Comparison of ENCODE assay signal across 25 cellular contexts in the genomic region with DNA sequence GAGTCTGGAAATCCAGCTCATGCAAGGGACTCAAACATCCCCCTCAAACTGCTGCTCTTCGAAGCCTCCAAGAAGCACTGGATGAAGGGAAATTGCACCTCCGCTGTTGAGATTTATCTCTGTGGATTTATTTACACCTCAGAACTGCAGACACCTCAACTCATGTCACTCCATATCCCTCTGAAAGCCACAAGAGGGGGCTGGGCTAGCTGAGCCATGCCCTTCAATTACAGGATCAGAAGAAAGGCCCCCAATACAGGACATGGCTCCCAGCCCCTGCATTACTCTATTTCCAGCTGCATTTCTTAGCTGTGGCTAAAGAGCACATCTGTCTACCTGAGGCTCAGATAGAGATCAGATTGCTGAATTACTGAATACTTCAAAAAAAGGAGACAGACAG.
DNase-seq lines count a peak whose midpoint lies in the region; ATAC-seq, FAIRE-seq and TF ChIP-seq lines count a peak whose summit lies in the region.
"Had no signal": no experiment of that assay in that cellular context is flagged by ENCODE, and none has a peak within 500 bp of the region (broad histone marks: within the 10 kb centered on the region; RNA-seq: fewer than 3 reads in every experiment).

No MANE protein-coding gene starts in this region.

- TF ChIP-seq EP300 in HepG2 (IDR thresholded peaks at IDR 0.05; ENCODE audit: low read depth in 2 of 2, low read length in 2 of 2) (no peak), HepG2 (CRISPR knock-in tag; IDR thresholded peaks at IDR 0.05; ENCODE audit: borderline replicate concordance) (no peak), K562 (IDR thresholded peaks at IDR 0.05; ENCODE audit: low read length) (no peak)

- no peak overlapping the region for H3K4me2 ChIP-seq in HepG2 (ENCODE audit: low read depth, low read length)
- H3K4me2 ChIP-seq in K562 (ENCODE audit: insufficient read depth, low read length) = no peak overlapping the region
- H3K4me2 ChIP-seq: BLaER1, KMS-11, PC-9 had no signal

- no peak overlapping the region for H3K27ac ChIP-seq in HepG2 (ENCODE audit: extremely low read length, insufficient read depth, low read length)
- H3K27ac ChIP-seq in right lobe of liver = no peak overlapping the region
- H3K27ac ChIP-seq in K562 (ENCODE audit: extremely low read depth, low read depth, low read length) = no peak overlapping the region
- H3K27ac ChIP-seq: 22Rv1, BLaER1, HL-60, KMS-11, PC-9 had no signal

- intact Hi-C loops in HepG2 (cut with micrococcal nuclease; ENCODE audit: unreplicated experiment) = no loop called here
- intact Hi-C loops in right lobe of liver (cut with DNase I) = no loop called here
- intact Hi-C loops in K562 (cut with micrococcal nuclease) = no loop called here

- H3K36me3 ChIP-seq in HepG2 (replicated peaks in 1 of 2; ENCODE audit: control insufficient read depth in 1 of 2, insufficient read depth in 2 of 2, low read length in 2 of 2) (no peaks in the 10 kb centered on the region), right lobe of liver (no peaks in the 10 kb centered on the region), K562 (ENCODE audit: control insufficient read depth, insufficient read depth, low read length) (no peaks in the 10 kb centered on the region)
- H3K36me3 ChIP-seq: BLaER1 had no signal

- H3K79me2 ChIP-seq in HepG2 (ENCODE audit: insufficient read depth, low read length) (no peaks in the 10 kb centered on the region), K562 (ENCODE audit: control insufficient read depth, insufficient read depth, low read length) (no peaks in the 10 kb centered on the region)

- WGBS in HepG2 (ENCODE audit: low lambda C conversion rate) = 94% methylated on average over 2 of the region's 2 CpGs
- 87% methylated on average over 2 of the region's 2 CpGs for WGBS in right lobe of liver (ENCODE audit: insufficient coverage, low coverage, low lambda C conversion rate, missing lambda C conversion rate)
- 3% methylated on average over 2 of the region's 2 CpGs for WGBS in K562 (ENCODE audit: insufficient coverage, low coverage, missing lambda C conversion rate)

- no peak for FAIRE-seq in HepG2 (lab: Jason Lieb, UNC)
- FAIRE-seq in K562 (lab: Jason Lieb, UNC) = no peak
- FAIRE-seq: G401.6, GM18507 had no signal

- POLR2A ChIA-PET in HepG2 (lab: Yijun Ruan, JAX) (no interaction called here), K562 (lab: Yijun Ruan, JAX) (no interaction called here)

- no peaks in the 10 kb centered on the region for H3K9me1 ChIP-seq in K562 (ENCODE audit: control insufficient read depth, insufficient read depth, low read length)

- no peak overlapping the region for H3K4me3 ChIP-seq in HepG2 (replicated peaks in 1 of 3; ENCODE audit: insufficient read depth in 1 of 3, low read depth in 2 of 3, low read length in 3 of 3)
- H3K4me3 ChIP-seq in right lobe of liver = no peak overlapping the region
- no peak overlapping the region for H3K4me3 ChIP-seq in K562
- H3K4me3 ChIP-seq: BLaER1, PC-9 had no signal

- TF ChIP-seq CTCF in HepG2 (CRISPR knock-in tag; IDR thresholded peaks at IDR 0.05) = peak; percentile 39; the same call in 1 of the 2 replicates
- peak in 1 of 4 donors; percentile 13 for TF ChIP-seq CTCF in right lobe of liver (IDR thresholded peaks at IDR 0.05)
- 0 out of 6 replicates have a peak, but pooled peaks of 2 of the 3 experiments have one; percentile 9 to 17 for TF ChIP-seq CTCF in K562 (IDR thresholded peaks at IDR 0.05 in 2 of 3, conservative IDR thresholded peaks at IDR 0.05 in 1 of 3; ENCODE audit: insufficient read depth in 2 of 3, low read depth in 1 of 3, low read length in 3 of 3)

- DNase-seq in HepG2 (ENCODE audit: low spot score) (no peak), right lobe of liver (no peak), K562 (ENCODE audit: extremely low read depth in 1 of 4, low spot score in 3 of 4) (no peak), left kidney (ENCODE audit: low read depth, low spot score) (peak; percentile 39), occipital lobe (lab: John Stamatoyannopoulos, UW) (no peak), activated T-cell treated with anti-CD3 and anti-CD28 coated beads for 4 hours (no peak), NCI-H526 (lab: John Stamatoyannopoulos, UW) (no peak)
- no peak for DNase-seq in stimulated activated CD4-positive, alpha-beta T cell treated with anti-CD3 and anti-CD28 coated beads, Interleukin-1b, Interleukin-23, amount 100 ng/mL, for 48 hours
- DNase-seq: ACHN; CD4-positive, alpha-beta memory T cell; HCEC 1CT; NCI-H1417; NCI-H1694 treated with DMSO at 0.1 percent for 48 hours; NCI-H2081 treated with DMSO at 0.1 percent for 48 hours; NCI-H2171 treated with DMSO at 0.1 percent for 48 hours; NCI-H524 treated with DMSO at 0.1 percent for 48 hours; PC-9; RPMI8226; SHP77 had no signal

- CTCF ChIA-PET in HepG2 (lab: Yijun Ruan, JAX; ENCODE audit: low intra/inter-chr PET ratio, low total read pairs) = no interaction called here
- CTCF ChIA-PET in K562 (lab: Yijun Ruan, JAX; ENCODE audit: low intra/inter-chr PET ratio) = no interaction called here

- no peak for TF ChIP-seq POLR2A in HepG2 (IDR thresholded peaks at IDR 0.05; ENCODE audit: insufficient read depth in 1 of 2, low read depth in 2 of 2, low read length in 2 of 2)
- no peak for TF ChIP-seq POLR2A in right lobe of liver (IDR thresholded peaks at IDR 0.05)
- no peak for TF ChIP-seq POLR2A in K562 (conservative IDR thresholded peaks at IDR 0.05)

- H3K27me3 ChIP-seq in HepG2 (ENCODE audit: control insufficient read depth in 1 of 2, insufficient read depth in 2 of 2, low read length in 2 of 2) (no peaks in the 10 kb centered on the region), right lobe of liver (no peaks in the 10 kb centered on the region), K562 (ENCODE audit: control insufficient read depth in 2 of 2, insufficient read depth in 2 of 2, low read length in 2 of 2) (no peaks in the 10 kb centered on the region)
- H3K27me3 ChIP-seq: BLaER1 had no signal

- TF ChIP-seq RAD21 in HepG2 (CRISPR knock-in tag; IDR thresholded peaks at IDR 0.05) (no peak), K562 (CRISPR knock-in tag; conservative IDR thresholded peaks at IDR 0.05 in 1 of 2, IDR thresholded peaks at IDR 0.05 in 1 of 2) (no peak)

- in situ Hi-C loops in HepG2 (cut with HindIII; ENCODE audit: extremely low pct_ligation_motif_present, low pct_unique_long_range_greater_than_20kb) (no loop called here), K562 (cut with MboI) (no loop called here)

- H3K4me1 ChIP-seq in HepG2 (ENCODE audit: insufficient read depth, low read length) (no peaks in the 10 kb centered on the region), right lobe of liver (no peaks in the 10 kb centered on the region), K562 (replicated peaks in 1 of 2; ENCODE audit: control insufficient read depth in 2 of 2, insufficient read depth in 2 of 2, low read length in 2 of 2) (no peaks in the 10 kb centered on the region)
- H3K4me1 ChIP-seq: BLaER1 had no signal

- H4K20me1 ChIP-seq in HepG2 (ENCODE audit: insufficient read depth, low read length) = no peaks in the 10 kb centered on the region
- no peaks in the 10 kb centered on the region for H4K20me1 ChIP-seq in K562 (replicated peaks; ENCODE audit: control insufficient read depth, insufficient read depth, low read length)
- H4K20me1 ChIP-seq: BLaER1 had no signal

- no peak overlapping the region for H3K9ac ChIP-seq in HepG2 (ENCODE audit: insufficient read depth, low read depth, low read length)
- H3K9ac ChIP-seq in K562 (ENCODE audit: insufficient read depth in 1 of 2, low read depth in 2 of 2, low read length in 2 of 2) = no peak overlapping the region
- H3K9ac ChIP-seq: BLaER1, KMS-11 had no signal

- no peak overlapping the region for H2AFZ ChIP-seq in HepG2 (ENCODE audit: low read length)
- H2AFZ ChIP-seq in K562 (ENCODE audit: low read depth, low read length) = no peak overlapping the region
- H2AFZ ChIP-seq: PC-9 had no signal

- H3K9me3 ChIP-seq in HepG2 (ENCODE audit: low read length) (no peaks in the 10 kb centered on the region), right lobe of liver (no peaks in the 10 kb centered on the region), K562 (replicated peaks; ENCODE audit: control insufficient read depth, insufficient read depth, low read depth, low read length) (no peaks in the 10 kb centered on the region)
- H3K9me3 ChIP-seq: BLaER1 had no signal

- BruUV-seq in HepG2 (replicated peaks; lab: Mats Ljungman, UMichigan) (no TSS peak), K562 (replicated peaks; lab: Mats Ljungman, UMichigan) (no TSS peak)

- ATAC-seq in HepG2 (peak; percentile 84), right lobe of liver (no peak), K562 (peak; percentile 51; the same call in 1 of the 3 replicates)

TF ChIP-seq in HepG2, 621 proteins besides CTCF, POLR2A, EP300 and RAD21:
- TF ChIP-seq SMC3 (IDR thresholded peaks at IDR 0.05; ENCODE audit: low read length) = peak; percentile 17; the same call in 1 of the 2 replicates
- TF ChIP-seq CENPX (CRISPR knock-in tag; IDR thresholded peaks at IDR 0.05) = no peak
- no peak for TF ChIP-seq CHCHD3 (CRISPR knock-in tag; IDR thresholded peaks at IDR 0.05)

TF ChIP-seq in K562, 482 proteins besides CTCF, POLR2A, EP300 and RAD21:
- TF ChIP-seq, protein P1, sequence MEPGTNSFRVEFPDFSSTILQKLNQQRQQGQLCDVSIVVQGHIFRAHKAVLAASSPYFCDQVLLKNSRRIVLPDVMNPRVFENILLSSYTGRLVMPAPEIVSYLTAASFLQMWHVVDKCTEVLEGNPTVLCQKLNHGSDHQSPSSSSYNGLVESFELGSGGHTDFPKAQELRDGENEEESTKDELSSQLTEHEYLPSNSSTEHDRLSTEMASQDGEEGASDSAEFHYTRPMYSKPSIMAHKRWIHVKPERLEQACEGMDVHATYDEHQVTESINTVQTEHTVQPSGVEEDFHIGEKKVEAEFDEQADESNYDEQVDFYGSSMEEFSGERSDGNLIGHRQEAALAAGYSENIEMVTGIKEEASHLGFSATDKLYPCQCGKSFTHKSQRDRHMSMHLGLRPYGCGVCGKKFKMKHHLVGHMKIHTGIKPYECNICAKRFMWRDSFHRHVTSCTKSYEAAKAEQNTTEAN (CRISPR knock-in tag; IDR thresholded peaks at IDR 0.05) = no peak
- no peak for TF ChIP-seq ZNF23 (CRISPR knock-in tag; IDR thresholded peaks at IDR 0.05)
- no peak for TF ChIP-seq HNRNPK (IDR thresholded peaks at IDR 0.05; ENCODE audit: low read depth, low read length, poor library complexity, severe bottlenecking)
- TF ChIP-seq CREBBP (IDR thresholded peaks at IDR 0.05; ENCODE audit: low read depth, low read length) = no peak
- no peak for TF ChIP-seq ZNF282 (CRISPR knock-in tag; IDR thresholded peaks at IDR 0.05)
- TF ChIP-seq ZNF3 (CRISPR knock-in tag; IDR thresholded peaks at IDR 0.05) = no peak
- TF ChIP-seq RFX7 (CRISPR knock-in tag; IDR thresholded peaks at IDR 0.05) = no peak
- no peak for TF ChIP-seq GATA2 (CRISPR knock-in tag; IDR thresholded peaks at IDR 0.05)
- TF ChIP-seq ZNF263 (CRISPR knock-in tag; IDR thresholded peaks at IDR 0.05; ENCODE audit: borderline replicate concordance) = no peak

Comparison
In these comparisons a context has a peak if more than half of its experiments do, and no peak if none do; other contexts are left out.
1. ATAC-seq: peak in HepG2 (single experiment) and K562 (single experiment); none in right lobe of liver (0 of 4).
2. Of the 241 proteins assayed by ChIP-seq in both HepG2 and K562: peak only in HepG2: SMC3; only in K562: none; in both: CTCF; in neither: 239.